Comparison of ENCODE assay signal across 9 cellular contexts in genomic region chr1:171488190-171488929, GRCh38. TPM values are rescaled to one million over a fixed set of nuclear protein-coding genes. Genes with fewer than 3 reads are reported as not detected.
DNase-seq lines count a peak whose midpoint lies in the region; ATAC-seq and TF ChIP-seq lines count a peak whose summit lies in the region.
"Had no signal": no experiment of that assay in that cellular context is flagged by ENCODE, and none has a peak within 500 bp of the region (broad histone marks: within the 10 kb centered on the region; RNA-seq: fewer than 3 reads in every experiment).

No MANE protein-coding gene starts in this region.

- no peak for TF ChIP-seq CTCF in GM12865 (IDR thresholded peaks at IDR 0.05; ENCODE audit: insufficient read depth, low read depth, low read length, missing control alignments)
- no peak for TF ChIP-seq CTCF in OCI-LY7 (conservative IDR thresholded peaks at IDR 0.05; ENCODE audit: low read length)
- TF ChIP-seq CTCF in coronary artery (IDR thresholded peaks at IDR 0.05), result no peak
- no peak for TF ChIP-seq CTCF in prostate gland (IDR thresholded peaks at IDR 0.05)

- WGBS in prostate gland, result 24% methylated on average over 6 of the region's 6 CpGs

- peaks cover 80% of the 10 kb centered on the region for H3K79me2 ChIP-seq in OCI-LY7 (ENCODE audit: insufficient read depth, low read depth, low read length)

- H3K27ac ChIP-seq in OCI-LY7 (ENCODE audit: low read depth, low read length, poor library complexity, severe bottlenecking) (no peak overlapping the region), coronary artery (peak overlapping the region in 1 of 2 donors; percentile 26), prostate gland (peak overlapping the region; percentile 21 to 32)

- no peak overlapping the region for H2AFZ ChIP-seq in OCI-LY7 (ENCODE audit: low read length)

- BruUV-seq in OCI-LY7 (replicated peaks; lab: Mats Ljungman, UMichigan), result no TSS peak

- POLR2A ChIA-PET in OCI-LY7 (lab: Charles Lee), result interaction anchor here (1.2 kb wide), 1 partner anchor 9 kb away, joined by 3 read pairs; no protein-coding TSS in a partner anchor

- no peak for DNase-seq in GM12865 (ENCODE audit: low read depth)
- no peak for DNase-seq in OCI-LY7 (ENCODE audit: low spot score)
- DNase-seq in coronary artery (ENCODE audit: low spot score), result no peak
- DNase-seq in prostate gland (ENCODE audit: low spot score), result peak; percentile 5
- no peak for DNase-seq in stimulated activated CD4-positive, alpha-beta T cell treated with anti-CD3 and anti-CD28 coated beads, Interleukin-4, amount 100 ng/mL, for 4 hours
- DNase-seq in activated CD4-positive, CD25-positive, alpha-beta regulatory T cell (lab: John Stamatoyannopoulos, UW), result no peak
- DNase-seq: NCI-H82; stimulated activated CD4-positive, alpha-beta T cell treated with anti-CD3 and anti-CD28 coated beads, Interleukin-12 subunit alpha, Interleukin-12 subunit beta, amount 100 ng/mL, for 4 hours had no signal

- H3K27me3 ChIP-seq in prostate gland (replicated peaks; ENCODE audit: insufficient read depth), result no peaks in the 10 kb centered on the region

- peaks cover 59% of the 10 kb centered on the region for H4K20me1 ChIP-seq in OCI-LY7 (ENCODE audit: insufficient read depth, low read length)

- ATAC-seq in GM18505 (IDR thresholded peaks at IDR 0.05; ENCODE audit: unreplicated experiment), result no peak

- no peaks in the 10 kb centered on the region for H3K9me2 ChIP-seq in OCI-LY7 (ENCODE audit: insufficient read depth, low read length)

- peak overlapping the region; percentile 95 for H3K4me2 ChIP-seq in OCI-LY7 (ENCODE audit: low read length)

- H3K4me3 ChIP-seq in GM12865 (ENCODE audit: low read depth, low read length), result peak overlapping the region; percentile 84
- peak overlapping the region; percentile 4 for H3K4me3 ChIP-seq in OCI-LY7 (ENCODE audit: low read depth, low read length, poor library complexity, severe bottlenecking)
- peak overlapping the region; percentile 37 for H3K4me3 ChIP-seq in coronary artery
- H3K4me3 ChIP-seq in prostate gland, result no peak overlapping the region

- peaks cover 58% of the 10 kb centered on the region for H3K36me3 ChIP-seq in OCI-LY7 (ENCODE audit: insufficient read depth, low read length)
- H3K36me3 ChIP-seq in prostate gland, result no peaks in the 10 kb centered on the region

- TF ChIP-seq POLR2A in prostate gland (IDR thresholded peaks at IDR 0.05) (no peak), GM18505 (IDR thresholded peaks at IDR 0.05; ENCODE audit: borderline replicate concordance, extremely low read depth, insufficient read depth, insufficient read length) (no peak)

- H3K9me3 ChIP-seq in OCI-LY7 (ENCODE audit: low read length) (no peaks in the 10 kb centered on the region), prostate gland (no peaks in the 10 kb centered on the region)

- H3K4me1 ChIP-seq in OCI-LY7 (ENCODE audit: insufficient read depth, low read length, poor library complexity, severe bottlenecking) (peaks cover 38% of the 10 kb centered on the region), prostate gland (replicated peaks) (no peaks in the 10 kb centered on the region)

- intact Hi-C loops in OCI-LY7 (cut with micrococcal nuclease; ENCODE audit: unreplicated experiment), result loop anchor here (5.0 kb wide), 3 partner anchors 236 to 1044 kb away; partner anchors contain the start of genes METTL13 and SUCO
- intact Hi-C loops in prostate gland (cut with DNase I), result loop anchor here (5.0 kb wide), 1 partner anchor 294 kb away; the partner anchor contains the start of gene METTL13

- CTCF ChIA-PET in OCI-LY7 (lab: Charles Lee; ENCODE audit: unreplicated experiment), result no interaction called here

RNA-seq across cellular contexts. Expression of gene PRRC2C, which starts 3.0 kb away (rescaled TPM):
- total RNA-seq in OCI-LY7 (2014; rRNA removed; shearing (Covaris generic)), result 73.5 and 75.3 TPM in 2 replicates
- 191 and 203 TPM in 2 replicates for total RNA-seq in OCI-LY7 (2022)
- total RNA-seq in prostate gland, result 100 to 1,000 TPM in 1 of 2 donors, 10 to 100 TPM in 1; 70.1 to 115 TPM

Comparison
In these comparisons a context has a peak if more than half of its experiments do, and no peak if none do; other contexts are left out.
1. H3K4me3 ChIP-seq: peak in GM12865 (single experiment), OCI-LY7 (single experiment) and coronary artery (single experiment); none in prostate gland (0 of 2).